Comparison of ENCODE assay signal across 1 cellular context in genomic region chr18:35240664-35241522, GRCh38.
TF ChIP-seq lines count a peak whose summit lies in the region.

Gene ZNF397 (plus strand): TSS chr18:35241034. CDS start chr18:35242471, 1,437 bp downstream.

TF ChIP-seq in GM12878, 131 proteins besides CTCF, POLR2A, EP300 and RAD21 (continued from another document and continues in another):
- TF ChIP-seq, protein P1, sequence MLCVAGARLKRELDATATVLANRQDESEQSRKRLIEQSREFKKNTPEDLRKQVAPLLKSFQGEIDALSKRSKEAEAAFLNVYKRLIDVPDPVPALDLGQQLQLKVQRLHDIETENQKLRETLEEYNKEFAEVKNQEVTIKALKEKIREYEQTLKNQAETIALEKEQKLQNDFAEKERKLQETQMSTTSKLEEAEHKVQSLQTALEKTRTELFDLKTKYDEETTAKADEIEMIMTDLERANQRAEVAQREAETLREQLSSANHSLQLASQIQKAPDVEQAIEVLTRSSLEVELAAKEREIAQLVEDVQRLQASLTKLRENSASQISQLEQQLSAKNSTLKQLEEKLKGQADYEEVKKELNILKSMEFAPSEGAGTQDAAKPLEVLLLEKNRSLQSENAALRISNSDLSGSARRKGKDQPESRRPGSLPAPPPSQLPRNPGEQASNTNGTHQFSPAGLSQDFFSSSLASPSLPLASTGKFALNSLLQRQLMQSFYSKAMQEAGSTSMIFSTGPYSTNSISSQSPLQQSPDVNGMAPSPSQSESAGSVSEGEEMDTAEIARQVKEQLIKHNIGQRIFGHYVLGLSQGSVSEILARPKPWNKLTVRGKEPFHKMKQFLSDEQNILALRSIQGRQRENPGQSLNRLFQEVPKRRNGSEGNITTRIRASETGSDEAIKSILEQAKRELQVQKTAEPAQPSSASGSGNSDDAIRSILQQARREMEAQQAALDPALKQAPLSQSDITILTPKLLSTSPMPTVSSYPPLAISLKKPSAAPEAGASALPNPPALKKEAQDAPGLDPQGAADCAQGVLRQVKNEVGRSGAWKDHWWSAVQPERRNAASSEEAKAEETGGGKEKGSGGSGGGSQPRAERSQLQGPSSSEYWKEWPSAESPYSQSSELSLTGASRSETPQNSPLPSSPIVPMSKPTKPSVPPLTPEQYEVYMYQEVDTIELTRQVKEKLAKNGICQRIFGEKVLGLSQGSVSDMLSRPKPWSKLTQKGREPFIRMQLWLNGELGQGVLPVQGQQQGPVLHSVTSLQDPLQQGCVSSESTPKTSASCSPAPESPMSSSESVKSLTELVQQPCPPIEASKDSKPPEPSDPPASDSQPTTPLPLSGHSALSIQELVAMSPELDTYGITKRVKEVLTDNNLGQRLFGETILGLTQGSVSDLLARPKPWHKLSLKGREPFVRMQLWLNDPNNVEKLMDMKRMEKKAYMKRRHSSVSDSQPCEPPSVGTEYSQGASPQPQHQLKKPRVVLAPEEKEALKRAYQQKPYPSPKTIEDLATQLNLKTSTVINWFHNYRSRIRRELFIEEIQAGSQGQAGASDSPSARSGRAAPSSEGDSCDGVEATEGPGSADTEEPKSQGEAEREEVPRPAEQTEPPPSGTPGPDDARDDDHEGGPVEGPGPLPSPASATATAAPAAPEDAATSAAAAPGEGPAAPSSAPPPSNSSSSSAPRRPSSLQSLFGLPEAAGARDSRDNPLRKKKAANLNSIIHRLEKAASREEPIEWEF (IDR thresholded peaks at IDR 0.05; ENCODE audit: insufficient replicate concordance, low read depth, low read length) = no peak
- TF ChIP-seq TARDBP (IDR thresholded peaks at IDR 0.05; ENCODE audit: borderline replicate concordance) = no peak
- TF ChIP-seq STAT1 (conservative IDR thresholded peaks at IDR 0.05) = no peak
- TF ChIP-seq TCF7 (IDR thresholded peaks at IDR 0.05; ENCODE audit: borderline replicate concordance) = no peak
- TF ChIP-seq HDAC2 (IDR thresholded peaks at IDR 0.05) = no peak
- TF ChIP-seq, protein P2, sequence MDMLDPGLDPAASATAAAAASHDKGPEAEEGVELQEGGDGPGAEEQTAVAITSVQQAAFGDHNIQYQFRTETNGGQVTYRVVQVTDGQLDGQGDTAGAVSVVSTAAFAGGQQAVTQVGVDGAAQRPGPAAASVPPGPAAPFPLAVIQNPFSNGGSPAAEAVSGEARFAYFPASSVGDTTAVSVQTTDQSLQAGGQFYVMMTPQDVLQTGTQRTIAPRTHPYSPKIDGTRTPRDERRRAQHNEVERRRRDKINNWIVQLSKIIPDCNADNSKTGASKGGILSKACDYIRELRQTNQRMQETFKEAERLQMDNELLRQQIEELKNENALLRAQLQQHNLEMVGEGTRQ (IDR thresholded peaks at IDR 0.05; ENCODE audit: borderline replicate concordance, low read depth, low read length) = no peak
- no peak for TF ChIP-seq ZNF274 (IDR thresholded peaks at IDR 0.05; ENCODE audit: insufficient read depth, insufficient read length)
- TF ChIP-seq, protein P3, sequence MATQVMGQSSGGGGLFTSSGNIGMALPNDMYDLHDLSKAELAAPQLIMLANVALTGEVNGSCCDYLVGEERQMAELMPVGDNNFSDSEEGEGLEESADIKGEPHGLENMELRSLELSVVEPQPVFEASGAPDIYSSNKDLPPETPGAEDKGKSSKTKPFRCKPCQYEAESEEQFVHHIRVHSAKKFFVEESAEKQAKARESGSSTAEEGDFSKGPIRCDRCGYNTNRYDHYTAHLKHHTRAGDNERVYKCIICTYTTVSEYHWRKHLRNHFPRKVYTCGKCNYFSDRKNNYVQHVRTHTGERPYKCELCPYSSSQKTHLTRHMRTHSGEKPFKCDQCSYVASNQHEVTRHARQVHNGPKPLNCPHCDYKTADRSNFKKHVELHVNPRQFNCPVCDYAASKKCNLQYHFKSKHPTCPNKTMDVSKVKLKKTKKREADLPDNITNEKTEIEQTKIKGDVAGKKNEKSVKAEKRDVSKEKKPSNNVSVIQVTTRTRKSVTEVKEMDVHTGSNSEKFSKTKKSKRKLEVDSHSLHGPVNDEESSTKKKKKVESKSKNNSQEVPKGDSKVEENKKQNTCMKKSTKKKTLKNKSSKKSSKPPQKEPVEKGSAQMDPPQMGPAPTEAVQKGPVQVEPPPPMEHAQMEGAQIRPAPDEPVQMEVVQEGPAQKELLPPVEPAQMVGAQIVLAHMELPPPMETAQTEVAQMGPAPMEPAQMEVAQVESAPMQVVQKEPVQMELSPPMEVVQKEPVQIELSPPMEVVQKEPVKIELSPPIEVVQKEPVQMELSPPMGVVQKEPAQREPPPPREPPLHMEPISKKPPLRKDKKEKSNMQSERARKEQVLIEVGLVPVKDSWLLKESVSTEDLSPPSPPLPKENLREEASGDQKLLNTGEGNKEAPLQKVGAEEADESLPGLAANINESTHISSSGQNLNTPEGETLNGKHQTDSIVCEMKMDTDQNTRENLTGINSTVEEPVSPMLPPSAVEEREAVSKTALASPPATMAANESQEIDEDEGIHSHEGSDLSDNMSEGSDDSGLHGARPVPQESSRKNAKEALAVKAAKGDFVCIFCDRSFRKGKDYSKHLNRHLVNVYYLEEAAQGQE (IDR thresholded peaks at IDR 0.05; ENCODE audit: low read depth, low read length) = 0 out of 2 replicates have a peak, but pooled peaks have one; percentile 40
- peak; percentile 68 for TF ChIP-seq KLF5 (IDR thresholded peaks at IDR 0.05; ENCODE audit: partially characterized antibody)
- peak; percentile 80 for TF ChIP-seq CBFB (IDR thresholded peaks at IDR 0.05; ENCODE audit: low read depth)
- no peak for TF ChIP-seq ZNF217 (IDR thresholded peaks at IDR 0.05)
- TF ChIP-seq WRNIP1 (IDR thresholded peaks at IDR 0.05; ENCODE audit: borderline replicate concordance, low read depth, low read length) = no peak
- no peak for TF ChIP-seq SMC3 (IDR thresholded peaks at IDR 0.05; ENCODE audit: borderline replicate concordance, low read length)
- TF ChIP-seq ZBED1 (IDR thresholded peaks at IDR 0.05; ENCODE audit: borderline replicate concordance) = peak; percentile 24; the same call in 1 of the 2 replicates
- peak in 1 of 2 experiments; percentile 72; a peak in 2 of 3 replicates for TF ChIP-seq EGR1 (IDR thresholded peaks at IDR 0.05; ENCODE audit: borderline replicate concordance in 1 of 2, low read depth in 2 of 2, low read length in 2 of 2)
- no peak for TF ChIP-seq ZBTB33 (IDR thresholded peaks at IDR 0.05)
- peak; percentile 42; the same call in 1 of the 2 replicates for TF ChIP-seq HCFC1 (IDR thresholded peaks at IDR 0.05; ENCODE audit: low read length)
- no peak for TF ChIP-seq ZZZ3 (IDR thresholded peaks at IDR 0.05; ENCODE audit: control insufficient read depth, insufficient read length, low read depth)
- TF ChIP-seq RB1 (IDR thresholded peaks at IDR 0.05; ENCODE audit: borderline replicate concordance) = peak; percentile 54; the same call in 1 of the 2 replicates
- no peak for TF ChIP-seq STAT3 (IDR thresholded peaks at IDR 0.05; ENCODE audit: low read depth, low read length)
- TF ChIP-seq JUND (IDR thresholded peaks at IDR 0.05; ENCODE audit: low read depth, low read length) = no peak
- no peak for TF ChIP-seq SRF (IDR thresholded peaks at IDR 0.05; ENCODE audit: low read depth in 2 of 2, low read length in 2 of 2)
- TF ChIP-seq HDGF (IDR thresholded peaks at IDR 0.05) = no peak; the same call in 1 of the 2 replicates
- peak; percentile 94 for TF ChIP-seq POLR2AphosphoS5 (IDR thresholded peaks at IDR 0.05; ENCODE audit: low read length)
- TF ChIP-seq, protein P4, sequence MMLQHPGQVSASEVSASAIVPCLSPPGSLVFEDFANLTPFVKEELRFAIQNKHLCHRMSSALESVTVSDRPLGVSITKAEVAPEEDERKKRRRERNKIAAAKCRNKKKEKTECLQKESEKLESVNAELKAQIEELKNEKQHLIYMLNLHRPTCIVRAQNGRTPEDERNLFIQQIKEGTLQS (IDR thresholded peaks at IDR 0.05; ENCODE audit: borderline replicate concordance, extremely low read depth, low read depth, low read length) = no peak
- TF ChIP-seq PRDM15 (CRISPR knock-in tag; IDR thresholded peaks at IDR 0.05) = no peak
- no peak for TF ChIP-seq RCOR1 (conservative IDR thresholded peaks at IDR 0.05; ENCODE audit: low read depth, low read length)
- TF ChIP-seq RELA (IDR thresholded peaks at IDR 0.05; ENCODE audit: borderline replicate concordance, partially characterized antibody) = peak; percentile 59
- 0 out of 2 replicates have a peak, but pooled peaks have one; percentile 8 for TF ChIP-seq SMARCA5 (IDR thresholded peaks at IDR 0.05)
- TF ChIP-seq CREB1 (IDR thresholded peaks at IDR 0.05; ENCODE audit: low read depth) = peak; percentile 80; the same call in 1 of the 2 replicates
- TF ChIP-seq SREBF2 (IDR thresholded peaks at IDR 0.05; ENCODE audit: low read length) = no peak
- TF ChIP-seq TBL1XR1 (IDR thresholded peaks at IDR 0.05; ENCODE audit: low read depth, low read length) = peak; percentile 35; the same call in 1 of the 2 replicates
- no peak for TF ChIP-seq IRF4 (IDR thresholded peaks at IDR 0.05; ENCODE audit: low read depth, low read length)
- no peak; the same call in 1 of the 2 replicates for TF ChIP-seq MTA3 (IDR thresholded peaks at IDR 0.05; ENCODE audit: borderline replicate concordance, low read length)
- no peak for TF ChIP-seq SUPT20H (IDR thresholded peaks at IDR 0.05; ENCODE audit: borderline replicate concordance, control insufficient read depth, low read depth, low read length)
- TF ChIP-seq NFIC (IDR thresholded peaks at IDR 0.05; ENCODE audit: low read depth, low read length) = no peak
- no peak for TF ChIP-seq RAD51 (IDR thresholded peaks at IDR 0.05)
- peak; percentile 35; the same call in 1 of the 2 replicates for TF ChIP-seq BACH1 (IDR thresholded peaks at IDR 0.05; ENCODE audit: borderline replicate concordance)
- no peak for TF ChIP-seq USF1 (IDR thresholded peaks at IDR 0.05; ENCODE audit: borderline replicate concordance, extremely low read length, insufficient read depth, low read depth, low read length)
- no peak for TF ChIP-seq SREBF1 (IDR thresholded peaks at IDR 0.05; ENCODE audit: low read length)
- TF ChIP-seq JUNB (IDR thresholded peaks at IDR 0.05) = no peak
- TF ChIP-seq PML (IDR thresholded peaks at IDR 0.05; ENCODE audit: low read length) = peak; percentile 80
- TF ChIP-seq FOXM1 (IDR thresholded peaks at IDR 0.05; ENCODE audit: low read depth, low read length) = no peak
- no peak for TF ChIP-seq ASH2L (IDR thresholded peaks at IDR 0.05; ENCODE audit: borderline replicate concordance, low read depth)
- TF ChIP-seq PAX8 (IDR thresholded peaks at IDR 0.05) = no peak
- peak; percentile 59; the same call in 1 of the 2 replicates for TF ChIP-seq CREM (IDR thresholded peaks at IDR 0.05; ENCODE audit: low read depth)
